In genomic region chr12:111436266-111436665, GRCh38 we compare ENCODE assay signal across 11 cellular contexts. TPM values are rescaled to one million over a fixed set of nuclear protein-coding genes. Genes with fewer than 3 reads are reported as not detected.
DNase-seq lines count a peak whose midpoint lies in the region; TF ChIP-seq lines count a peak whose summit lies in the region.
"Had no signal": no experiment of that assay in that cellular context is flagged by ENCODE, and none has a peak within 500 bp of the region (broad histone marks: within the 10 kb centered on the region; RNA-seq: fewer than 3 reads in every experiment).

No MANE protein-coding gene starts in this region.

- H3K9me2 ChIP-seq in OCI-LY7 (ENCODE audit: insufficient read depth, low read length) (no peaks in the 10 kb centered on the region), PC-9 (ENCODE audit: insufficient read depth) (no peaks in the 10 kb centered on the region)
- H3K9me2 ChIP-seq: SK-N-SH had no signal

- POLR2A ChIA-PET in CD8-positive, alpha-beta memory T cell (lab: Charles Lee), result interaction anchor here (1.2 to 2.1 kb wide), 3 partner anchors 8 to 33 kb away, joined by 4 to 41 read pairs (median 15); no protein-coding TSS in a partner anchor
- POLR2A ChIA-PET in OCI-LY7 (lab: Charles Lee) (no interaction called here), PC-9 (lab: Charles Lee; ENCODE audit: unreplicated experiment) (no interaction called here)

- no peaks in the 10 kb centered on the region for H3K36me3 ChIP-seq in CD8-positive, alpha-beta memory T cell (ENCODE audit: insufficient read depth, low read length)
- H3K36me3 ChIP-seq in OCI-LY7 (ENCODE audit: insufficient read depth, low read length), result peaks cover 31% of the 10 kb centered on the region
- H3K36me3 ChIP-seq in PC-9 (ENCODE audit: low read depth), result no peaks in the 10 kb centered on the region

- H3K4me2 ChIP-seq in OCI-LY7 (ENCODE audit: low read length), result peak overlapping the region; percentile 84; the same call in 1 of the 2 replicates
- H3K4me2 ChIP-seq in PC-9, result no peak overlapping the region
- H3K4me2 ChIP-seq: SK-N-SH had no signal

- peaks cover 4 to 11% (median 6%) of the 10 kb centered on the region in 3 donors for H3K36me3 Mint-ChIP-seq in CD8-positive, alpha-beta memory T cell
- H3K36me3 Mint-ChIP-seq in osteocyte (ENCODE audit: unreplicated experiment), result peaks cover 4% of the 10 kb centered on the region

- peak overlapping the region; percentile 99 to 100 (median 100) for H3K27ac Mint-ChIP-seq in CD8-positive, alpha-beta memory T cell
- H3K27ac Mint-ChIP-seq in osteocyte (ENCODE audit: unreplicated experiment), result peak overlapping the region; percentile 71

- no peak overlapping the region for H2AFZ ChIP-seq in OCI-LY7 (ENCODE audit: low read length)
- H2AFZ ChIP-seq in PC-9, result no peak overlapping the region

- intact Hi-C loops in OCI-LY7 (cut with micrococcal nuclease; ENCODE audit: unreplicated experiment), result no loop called here
- intact Hi-C loops in dorsolateral prefrontal cortex (cut with DNase I), result no loop called here
- intact Hi-C loops in PC-9 (cut with micrococcal nuclease; ENCODE audit: unreplicated experiment), result no loop called here

- H3K4me1 Mint-ChIP-seq in CD8-positive, alpha-beta memory T cell, result peaks cover 86 to 98% (median 92%) of the 10 kb centered on the region in 3 donors
- peaks cover 67% of the 10 kb centered on the region for H3K4me1 Mint-ChIP-seq in osteocyte (ENCODE audit: unreplicated experiment)

- TF ChIP-seq CTCF in OCI-LY7 (conservative IDR thresholded peaks at IDR 0.05; ENCODE audit: low read length) (no peak), dorsolateral prefrontal cortex (IDR thresholded peaks at IDR 0.05 in 54 of 56, conservative IDR thresholded peaks at IDR 0.05 in 2 of 56; ENCODE audit: low read depth in 1 of 56, partially characterized antibody in 56 of 56) (no peak), osteocyte (IDR thresholded peaks at IDR 0.05) (no peak), PC-9 (conservative IDR thresholded peaks at IDR 0.05) (no peak)

- no peaks in the 10 kb centered on the region for H3K27me3 ChIP-seq in CD8-positive, alpha-beta memory T cell (ENCODE audit: insufficient read depth, low read length, poor library complexity, severe bottlenecking)
- H3K27me3 ChIP-seq in dorsolateral prefrontal cortex (no peaks in the 10 kb centered on the region), PC-9 (ENCODE audit: insufficient read depth, low read depth) (no peaks in the 10 kb centered on the region)

- H4K20me1 ChIP-seq in OCI-LY7 (ENCODE audit: insufficient read depth, low read length), result 0 out of 2 replicates have a peak, but pooled peaks cover 11% of the 10 kb centered on the region
- H4K20me1 ChIP-seq in PC-9 (ENCODE audit: insufficient read depth), result no peaks in the 10 kb centered on the region; the same call in 1 of the 2 replicates

- H3K4me3 Mint-ChIP-seq in CD8-positive, alpha-beta memory T cell, result peak overlapping the region; percentile 50 to 90 (median 75)
- no peak overlapping the region for H3K4me3 Mint-ChIP-seq in osteocyte (ENCODE audit: unreplicated experiment)

- H3K79me2 ChIP-seq in OCI-LY7 (ENCODE audit: insufficient read depth, low read depth, low read length) (peaks cover 35% of the 10 kb centered on the region; the same call in 1 of the 2 replicates), PC-9 (ENCODE audit: low read depth) (0 out of 2 replicates have a peak, but pooled peaks cover 4% of the 10 kb centered on the region)

- peaks cover 96% of the 10 kb centered on the region for H3K4me1 ChIP-seq in CD8-positive, alpha-beta memory T cell (ENCODE audit: insufficient read depth, low read length)
- H3K4me1 ChIP-seq in OCI-LY7 (ENCODE audit: insufficient read depth, low read length, poor library complexity, severe bottlenecking) (peaks cover 61% of the 10 kb centered on the region), PC-9 (replicated peaks; ENCODE audit: insufficient read depth) (peaks cover 34% of the 10 kb centered on the region)

- DNase-seq in CD8-positive, alpha-beta memory T cell, result no peak
- no peak for DNase-seq in OCI-LY7 (ENCODE audit: low spot score)
- DNase-seq in dorsolateral prefrontal cortex, result no peak
- no peak for DNase-seq in osteocyte (ENCODE audit: extremely low spot score, unreplicated experiment)
- no peak for DNase-seq in PC-9
- DNase-seq in NCI-H1436 (lab: John Stamatoyannopoulos, UW), result no peak
- no peak for DNase-seq in DMS153 treated with DMSO at 0.1 percent for 48 hours (lab: John Stamatoyannopoulos, UW; ENCODE audit: unreplicated experiment)
- no peak for DNase-seq in NCI-H69 (lab: John Stamatoyannopoulos, UW)
- DNase-seq: NCI-H510A; SK-N-SH; stimulated activated CD8-positive, alpha-beta memory T cell treated with anti-CD3 and anti-CD28 coated beads, Interleukin-4, amount 100 ng/mL, for 48 hours had no signal

- no peak overlapping the region for H3K4me3 ChIP-seq in CD8-positive, alpha-beta memory T cell (ENCODE audit: low read length)
- H3K4me3 ChIP-seq in OCI-LY7 (ENCODE audit: low read depth, low read length, poor library complexity, severe bottlenecking) (no peak overlapping the region), dorsolateral prefrontal cortex (no peak overlapping the region), PC-9 (no peak overlapping the region)

- peaks cover 0 to 5% of the 10 kb centered on the region in 2 donors for H3K27me3 Mint-ChIP-seq in CD8-positive, alpha-beta memory T cell
- no peaks in the 10 kb centered on the region for H3K27me3 Mint-ChIP-seq in osteocyte (ENCODE audit: unreplicated experiment)

- no peaks in the 10 kb centered on the region for H3K9me3 Mint-ChIP-seq in CD8-positive, alpha-beta memory T cell
- no peaks in the 10 kb centered on the region for H3K9me3 Mint-ChIP-seq in osteocyte (ENCODE audit: unreplicated experiment)

- no TSS peak for BruUV-seq in OCI-LY7 (replicated peaks; lab: Mats Ljungman, UMichigan)
- BruUV-seq in PC-9 (replicated peaks; lab: Mats Ljungman, UMichigan), result no TSS peak

- H3K27ac ChIP-seq in CD8-positive, alpha-beta memory T cell (ENCODE audit: low read depth, low read length), result peak overlapping the region; percentile 6
- peak overlapping the region; percentile 12 for H3K27ac ChIP-seq in OCI-LY7 (ENCODE audit: low read depth, low read length, poor library complexity, severe bottlenecking)
- peak overlapping the region in 45 of 59 donors; percentile 2 to 86 (median 73) for H3K27ac ChIP-seq in dorsolateral prefrontal cortex
- no peak overlapping the region for H3K27ac ChIP-seq in PC-9

- peaks cover 35% of the 10 kb centered on the region; the same call in 1 of the 2 replicates for H3F3A ChIP-seq in PC-9 (ENCODE audit: insufficient read depth, low read depth)

- CTCF ChIA-PET in CD8-positive, alpha-beta memory T cell (lab: Charles Lee), result interaction anchor here (12.7 to 31.7 kb wide), 2 partner anchors 13 to 33 kb away, joined by 218 to 1032 read pairs; partner anchors contain the start of gene SH2B3
- CTCF ChIA-PET in OCI-LY7 (lab: Charles Lee; ENCODE audit: unreplicated experiment), result no interaction called here
- CTCF ChIA-PET in PC-9 (lab: Charles Lee), result no interaction called here

- no peaks in the 10 kb centered on the region for H3K9me3 ChIP-seq in CD8-positive, alpha-beta memory T cell (ENCODE audit: low read length)
- H3K9me3 ChIP-seq in OCI-LY7 (ENCODE audit: low read length) (no peaks in the 10 kb centered on the region), PC-9 (ENCODE audit: insufficient read depth, low read depth) (no peaks in the 10 kb centered on the region)
- H3K9me3 ChIP-seq: SK-N-SH had no signal

RNA-seq across cellular contexts. Expression of gene SH2B3, which starts 30.5 kb away (rescaled TPM):
- total RNA-seq in CD8-positive, alpha-beta memory T cell, result 10 to 100 TPM; 46.8 to 48.9 TPM
- 11.1 TPM for polyA plus RNA-seq in CD8-positive, alpha-beta memory T cell
- total RNA-seq in OCI-LY7 (2014; rRNA removed; shearing (Covaris generic)), result 16.3 and 25.8 TPM in 2 replicates
- total RNA-seq in OCI-LY7 (2022) (45.9 and 51.3 TPM in 2 replicates), dorsolateral prefrontal cortex (10 to 100 TPM in 116 of 120 experiments, 1 to 10 TPM in 4; 8.5 to 28.7 (median 14.8) TPM), osteocyte (36.4 and 37.4 TPM in 2 replicates), PC-9 (2021) (4.8 and 6.5 TPM in 2 replicates)
